Comparison of ENCODE assay signal across 30 cellular contexts in genomic region chr14:93765032-93765626, GRCh38. TPM values are rescaled to one million over a fixed set of nuclear protein-coding genes. Genes with fewer than 3 reads are reported as not detected.
DNase-seq lines count a peak whose midpoint lies in the region; ATAC-seq, FAIRE-seq and TF ChIP-seq lines count a peak whose summit lies in the region.
"Had no signal": no experiment of that assay in that cellular context is flagged by ENCODE, and none has a peak within 500 bp of the region (broad histone marks: within the 10 kb centered on the region; RNA-seq: fewer than 3 reads in every experiment).

No MANE protein-coding gene starts in this region.

- no peak overlapping the region for H2AFZ ChIP-seq in neural progenitor cell (replicated peaks)

- H3K4me3 ChIP-seq in A549 (no peak overlapping the region), neural progenitor cell (no peak overlapping the region)
- H3K4me3 ChIP-seq: colonic mucosa, GM12878, testis had no signal

- H3K27ac Mint-ChIP-seq in neural progenitor cell (peak overlapping the region; percentile 33), HFFc6 (no peak overlapping the region)
- H3K27ac Mint-ChIP-seq: activated CD4-positive, alpha-beta memory T cell treated with anti-CD3 and anti-CD28 coated beads, Interleukin-2, amount 10 ng/mL, durations not matched to agents 7 days and 5 days; activated naive CD4-positive, alpha-beta T cell treated with anti-CD3 and anti-CD28 coated beads, Interleukin-2, amount 50 U/mL, for 24 hours; activated T-helper 17 cell treated with anti-CD3 and anti-CD28 coated beads, Interleukin-2, amount 50 U/mL, for 72 hours; CD14-positive monocyte; IgD-negative memory B cell; stimulated activated naive B cell treated with anti-CD40 and anti-IgM and Interleukin-4, amounts not matched to agents 10 μg/mL and 1 μg/mL and 100 μg/mL, for 72 hours had no signal

- 11% methylated on average over 6 of the region's 6 CpGs for WGBS in A549 (ENCODE audit: missing lambda C conversion rate)

- H4K20me1 ChIP-seq in neural progenitor cell (ENCODE audit: low read depth), result no peaks in the 10 kb centered on the region

- no peaks in the 10 kb centered on the region for H3K9me3 ChIP-seq in A549
- no peaks in the 10 kb centered on the region for H3K9me3 ChIP-seq in neural progenitor cell (ENCODE audit: low read depth)
- H3K9me3 ChIP-seq: colonic mucosa, testis had no signal

- FAIRE-seq in A549 (lab: Jason Lieb, UNC), result no peak
- FAIRE-seq: GM12878, TTC549 had no signal

- H3K9me3 Mint-ChIP-seq in neural progenitor cell (no peaks in the 10 kb centered on the region), HFFc6 (peaks cover 60% of the 10 kb centered on the region)
- H3K9me3 Mint-ChIP-seq: activated CD4-positive, alpha-beta memory T cell treated with anti-CD3 and anti-CD28 coated beads, Interleukin-2, amount 10 ng/mL, durations not matched to agents 7 days and 5 days; activated naive CD4-positive, alpha-beta T cell treated with anti-CD3 and anti-CD28 coated beads, Interleukin-2, amount 50 U/mL, for 24 hours; activated T-helper 17 cell treated with anti-CD3 and anti-CD28 coated beads, Interleukin-2, amount 50 U/mL, for 72 hours; IgD-negative memory B cell; stimulated activated naive B cell treated with anti-CD40 and anti-IgM and Interleukin-4, amounts not matched to agents 10 μg/mL and 1 μg/mL and 100 μg/mL, for 72 hours had no signal

- H3K4me1 Mint-ChIP-seq in neural progenitor cell (peaks cover 52% of the 10 kb centered on the region), HFFc6 (ENCODE audit: low read depth) (no peaks in the 10 kb centered on the region)
- H3K4me1 Mint-ChIP-seq: activated CD4-positive, alpha-beta memory T cell treated with anti-CD3 and anti-CD28 coated beads, Interleukin-2, amount 10 ng/mL, durations not matched to agents 7 days and 5 days; activated naive CD4-positive, alpha-beta T cell treated with anti-CD3 and anti-CD28 coated beads, Interleukin-2, amount 50 U/mL, for 24 hours; activated T-helper 17 cell treated with anti-CD3 and anti-CD28 coated beads, Interleukin-2, amount 50 U/mL, for 72 hours; CD14-positive monocyte; stimulated activated naive B cell treated with anti-CD40 and anti-IgM and Interleukin-4, amounts not matched to agents 10 μg/mL and 1 μg/mL and 100 μg/mL, for 72 hours had no signal

- POLR2A ChIA-PET in A549 (lab: Yijun Ruan, JAX), result no interaction called here

- H3K36me3 ChIP-seq in neural progenitor cell, result no peaks in the 10 kb centered on the region
- H3K36me3 ChIP-seq: colonic mucosa had no signal

- no peak for TF ChIP-seq POLR2A in A549 (IDR thresholded peaks at IDR 0.05; ENCODE audit: low read length)

- H3K4me1 ChIP-seq in A549, result peaks cover 11% of the 10 kb centered on the region; the same call in 1 of the 3 replicates
- H3K4me1 ChIP-seq in neural progenitor cell, result peaks cover 17% of the 10 kb centered on the region
- H3K4me1 ChIP-seq: colonic mucosa, testis had no signal

- peaks cover 5% of the 10 kb centered on the region for H3K27me3 Mint-ChIP-seq in neural progenitor cell (ENCODE audit: insufficient read depth, low read depth)
- H3K27me3 Mint-ChIP-seq in HFFc6 (ENCODE audit: insufficient read depth), result peaks cover 6% of the 10 kb centered on the region

- no peak for TF ChIP-seq RAD21 in A549 (conservative IDR thresholded peaks at IDR 0.05 in 1 of 2, IDR thresholded peaks at IDR 0.05 in 1 of 2)

- H3K36me3 Mint-ChIP-seq in neural progenitor cell (no peaks in the 10 kb centered on the region), HFFc6 (ENCODE audit: low read depth) (no peaks in the 10 kb centered on the region; the same call in 1 of the 2 replicates)
- H3K36me3 Mint-ChIP-seq: activated naive CD4-positive, alpha-beta T cell treated with anti-CD3 and anti-CD28 coated beads, Interleukin-2, amount 50 U/mL, for 24 hours; CD14-positive monocyte; stimulated activated naive B cell treated with anti-CD40 and anti-IgM and Interleukin-4, amounts not matched to agents 10 μg/mL and 1 μg/mL and 100 μg/mL, for 72 hours had no signal

- no peak overlapping the region for H3K9ac ChIP-seq in neural progenitor cell

- TF ChIP-seq CTCF in A549 (IDR thresholded peaks at IDR 0.05) (no peak), neural progenitor cell (IDR thresholded peaks at IDR 0.05) (no peak), HFFc6 (IDR thresholded peaks at IDR 0.05) (no peak)

- H3K4me2 ChIP-seq in A549 (0 out of 3 replicates have a peak overlapping the region, but pooled peaks have one; percentile 40), neural progenitor cell (no peak overlapping the region)

- CTCF ChIA-PET in A549 (lab: Yijun Ruan, JAX), result no interaction called here

- H3F3A ChIP-seq in neural progenitor cell (ENCODE audit: low read depth), result no peaks in the 10 kb centered on the region

- TF ChIP-seq EP300 in A549 (IDR thresholded peaks at IDR 0.05), result no peak

- H3K27ac ChIP-seq in A549 (no peak overlapping the region), angular gyrus (ENCODE audit: low read depth, low read length) (peak overlapping the region; percentile 24), neural progenitor cell (no peak overlapping the region)
- H3K27ac ChIP-seq: colonic mucosa, testis had no signal

- H3K27me3 ChIP-seq in neural progenitor cell, result no peaks in the 10 kb centered on the region
- H3K27me3 ChIP-seq: colonic mucosa, testis had no signal

- DNase-seq in A549 (ENCODE audit: low read depth in 1 of 2, low spot score in 1 of 2), result no peak
- peak; percentile 24 for DNase-seq in COR-L47 (lab: John Stamatoyannopoulos, UW)
- DNase-seq in neural progenitor cell (ENCODE audit: low spot score), result peak; percentile 36
- DNase-seq in activated CD4-positive, alpha-beta T cell treated with anti-CD3 and anti-CD28 coated beads for 48 hours, result no peak
- no peak for DNase-seq in Ammon's horn (ENCODE audit: low spot score)
- no peak for DNase-seq in HFFc6
- DNase-seq: activated CD4-positive, alpha-beta memory T cell treated with anti-CD3 and anti-CD28 coated beads, Interleukin-2, amount 10 ng/mL, durations not matched to agents 7 days and 5 days; amygdala; colonic mucosa; effector memory CD4-positive, alpha-beta T cell; foreskin melanocyte; GOT3; hippocampal formation; left cardiac atrium; NCI-H1048; NCI-H2029; RPMI8226; stimulated activated CD4-positive, alpha-beta T cell treated with anti-CD3 and anti-CD28 coated beads, Interleukin-15, amount 100 ng/mL, for 24 hours; stimulated activated naive B cell treated with anti-CD40 and anti-IgM and Interleukin-4, amounts not matched to agents 10 μg/mL and 1 μg/mL and 100 μg/mL, for 72 hours; T-helper 1 cell; testis had no signal

- no peaks in the 10 kb centered on the region for H3K79me2 ChIP-seq in neural progenitor cell (ENCODE audit: low read depth)

- H3K4me3 Mint-ChIP-seq in neural progenitor cell (peak overlapping the region; percentile 46), HFFc6 (no peak overlapping the region)
- H3K4me3 Mint-ChIP-seq: activated CD4-positive, alpha-beta memory T cell treated with anti-CD3 and anti-CD28 coated beads, Interleukin-2, amount 10 ng/mL, durations not matched to agents 7 days and 5 days; activated naive CD4-positive, alpha-beta T cell treated with anti-CD3 and anti-CD28 coated beads, Interleukin-2, amount 50 U/mL, for 24 hours; activated T-helper 17 cell treated with anti-CD3 and anti-CD28 coated beads, Interleukin-2, amount 50 U/mL, for 72 hours; CD14-positive monocyte; IgD-negative memory B cell; stimulated activated naive B cell treated with anti-CD40 and anti-IgM and Interleukin-4, amounts not matched to agents 10 μg/mL and 1 μg/mL and 100 μg/mL, for 72 hours had no signal

- ATAC-seq in A549, result no peak
- no peak for ATAC-seq in HG02981 (IDR thresholded peaks at IDR 0.05; ENCODE audit: unreplicated experiment)
- ATAC-seq: activated T-helper 17 cell treated with anti-CD3 and anti-CD28 coated beads, Interleukin-2, amount 50 U/mL, for 72 hours; esophagus mucosa; GM12878; stimulated activated naive B cell treated with anti-CD40 and anti-IgM and Interleukin-4, amounts not matched to agents 10 μg/mL and 1 μg/mL and 100 μg/mL, for 72 hours had no signal

TF ChIP-seq in A549, 52 proteins besides CTCF, POLR2A, EP300 and RAD21 (continues in another document):
- no peak for TF ChIP-seq NFE2L2 (conservative IDR thresholded peaks at IDR 0.05; ENCODE audit: low read length)
- no peak for TF ChIP-seq FOSB (CRISPR knock-in tag; IDR thresholded peaks at IDR 0.05)
- TF ChIP-seq HOXB13 (CRISPR knock-in tag; IDR thresholded peaks at IDR 0.05; ENCODE audit: low read depth), result no peak
- no peak for TF ChIP-seq TFCP2L1 (CRISPR knock-in tag; IDR thresholded peaks at IDR 0.05)
- TF ChIP-seq BCL3 (IDR thresholded peaks at IDR 0.05), result no peak
- no peak for TF ChIP-seq HMGXB4 (CRISPR knock-in tag; IDR thresholded peaks at IDR 0.05; ENCODE audit: borderline replicate concordance)

RNA-seq across cellular contexts. Expression of gene PRIMA1, which starts 23.2 kb away (rescaled TPM):
- polyA plus RNA-seq in A549 (2011; rRNA removed) (0.11 and 0.14 TPM in 2 replicates), A549 (2017; fragmentation: RNase III; extraction: RNeasy Plus Mini Kit Qiagen cat#74134 plus additional on column Dnase treatment) (0.16 to 0.20 TPM (median 0.17 TPM) in 3 replicates)
- 0.22 and 0.29 TPM in 2 replicates for polyA plus RNA-seq in A549 (2012; cell fraction: cytosol; rRNA removed)
- 0.32 and 0.44 TPM in 2 replicates for polyA plus RNA-seq in A549 (2012; cell fraction: nucleus; rRNA removed)
- 0.29 and 0.37 TPM in 2 replicates for polyA minus RNA-seq in A549 (2011; rRNA and poly(A)+ RNA removed)
- total RNA-seq in neural progenitor cell (ENCODE audit: low replicate concordance), result 2.5 and 2.8 TPM in 2 replicates
- total RNA-seq in HFFc6 (2021; fragmentation: NEBNext Ultra II Directional; extraction: Animal tissue kit (Norgen Biotek cat#: 25700)), result not detected
- total RNA-seq: activated CD4-positive, alpha-beta memory T cell treated with anti-CD3 and anti-CD28 coated beads, Interleukin-2, amount 10 ng/mL, durations not matched to agents 7 days and 5 days; activated T-helper 17 cell treated with anti-CD3 and anti-CD28 coated beads, Interleukin-2, amount 50 U/mL, for 72 hours; GM12878 had no signal
- polyA plus RNA-seq: CD14-positive monocyte, GM12878, IgD-negative memory B cell had no signal

Comparison
In these comparisons a context has a peak if more than half of its experiments do, and no peak if none do; other contexts are left out.
1. DNase-seq: peak in COR-L47 (single experiment) and neural progenitor cell (single experiment); none in A549 (0 of 2), activated CD4-positive, alpha-beta T cell treated with anti-CD3 and anti-CD28 coated beads for 48 hours (single experiment), Ammon's horn (single experiment) and HFFc6 (single experiment).